18 cellular contexts compared by ENCODE assay signal in the genomic region with DNA sequence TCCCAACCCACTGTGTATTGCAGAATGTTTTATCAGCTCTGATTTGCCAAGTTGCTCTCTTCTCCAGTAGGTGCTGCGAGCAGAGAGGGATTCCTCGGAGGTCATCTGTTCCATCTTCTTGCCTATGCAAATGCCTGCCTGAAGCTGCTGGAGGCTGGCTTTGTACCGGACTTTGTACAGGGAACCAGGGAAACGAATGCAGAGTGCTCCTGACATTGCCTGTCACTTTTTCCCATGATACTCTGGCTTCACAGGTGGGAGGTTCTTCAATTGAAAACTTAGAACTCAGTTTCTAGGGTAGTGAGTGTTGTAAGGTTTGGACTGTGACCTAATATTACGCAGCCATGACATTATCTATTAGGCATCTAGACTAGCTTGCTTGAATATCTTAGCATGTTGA. TPM values are rescaled to one million over a fixed set of nuclear protein-coding genes. Genes with fewer than 3 reads are reported as not detected.
DNase-seq lines count a peak whose midpoint lies in the region; ATAC-seq and TF ChIP-seq lines count a peak whose summit lies in the region.
"Had no signal": no experiment of that assay in that cellular context is flagged by ENCODE, and none has a peak within 500 bp of the region (broad histone marks: within the 10 kb centered on the region; RNA-seq: fewer than 3 reads in every experiment).

No MANE protein-coding gene starts in this region.

- no peaks in the 10 kb centered on the region for H3K9me3 ChIP-seq in Caco-2
- H3K9me3 ChIP-seq in right cardiac atrium (ENCODE audit: control insufficient read depth, low read length) = no peaks in the 10 kb centered on the region

- H3K4me1 Mint-ChIP-seq in Caco-2 (ENCODE audit: low read depth, unreplicated experiment) = no peaks in the 10 kb centered on the region

- no peaks in the 10 kb centered on the region for H3K27me3 Mint-ChIP-seq in Caco-2 (ENCODE audit: insufficient read depth, unreplicated experiment)

- no TSS peak for BruUV-seq in Caco-2 (replicated peaks; lab: Mats Ljungman, UMichigan)

- TF ChIP-seq CTCF in Caco-2 (IDR thresholded peaks at IDR 0.05; ENCODE audit: insufficient read depth in 1 of 2, low read depth in 1 of 2, low read length in 1 of 2, severe bottlenecking in 1 of 2, unreplicated experiment in 1 of 2) (peak in 1 of 2 experiments; percentile 5), epithelial cell of proximal tubule (conservative IDR thresholded peaks at IDR 0.05; ENCODE audit: low read depth, low read length) (peak; percentile 5)

- POLR2A ChIA-PET in Caco-2 (lab: Charles Lee) = no interaction called here

- H3K4me3 Mint-ChIP-seq in Caco-2 (ENCODE audit: unreplicated experiment) = no peak overlapping the region

- H3K9me3 Mint-ChIP-seq in Caco-2 (ENCODE audit: unreplicated experiment) = no peaks in the 10 kb centered on the region

- no peaks in the 10 kb centered on the region for H3K36me3 ChIP-seq in Caco-2 (ENCODE audit: control insufficient read depth, insufficient read depth, low read length)

- intact Hi-C loops in Caco-2 (cut with micrococcal nuclease; ENCODE audit: unreplicated experiment) (no loop called here), right cardiac atrium (cut with DNase I) (no loop called here)

- H3K4me1 ChIP-seq in Caco-2 = no peaks in the 10 kb centered on the region
- peaks cover 7% of the 10 kb centered on the region for H3K4me1 ChIP-seq in right cardiac atrium (ENCODE audit: control insufficient read depth, insufficient read depth, low read length)

- H3K4me3 ChIP-seq in Caco-2 (ENCODE audit: low read depth, low read length) (no peak overlapping the region), epithelial cell of proximal tubule (ENCODE audit: low read depth, low read length) (no peak overlapping the region), right cardiac atrium (ENCODE audit: low read length) (no peak overlapping the region)

- H3K27me3 ChIP-seq in Caco-2 (replicated peaks; ENCODE audit: control insufficient read depth, insufficient read depth, low read length) (no peaks in the 10 kb centered on the region), right cardiac atrium (ENCODE audit: control insufficient read depth, insufficient read depth) (no peaks in the 10 kb centered on the region)

- WGBS in right cardiac atrium = 48% methylated on average over 5 of the region's 5 CpGs

- CTCF ChIA-PET in Caco-2 (lab: Charles Lee) = no interaction called here

- H3K27ac ChIP-seq in right cardiac atrium (ENCODE audit: low read length) = peak overlapping the region; percentile 45
- H3K27ac ChIP-seq: C4-2B had no signal

- peak; percentile 66 to 71 for ATAC-seq in right cardiac atrium
- ATAC-seq in HG03520 (IDR thresholded peaks at IDR 0.05; ENCODE audit: unreplicated experiment) = no peak
- ATAC-seq in GM18858 (IDR thresholded peaks at IDR 0.05; ENCODE audit: unreplicated experiment) = no peak
- ATAC-seq in GM21367 (IDR thresholded peaks at IDR 0.05; ENCODE audit: unreplicated experiment) = no peak
- ATAC-seq: PC-3 had no signal

- H3K27ac Mint-ChIP-seq in Caco-2 (ENCODE audit: unreplicated experiment) = no peak overlapping the region

- H3K36me3 Mint-ChIP-seq in Caco-2 (ENCODE audit: insufficient read depth, unreplicated experiment) = no peaks in the 10 kb centered on the region

- peak; percentile 19 to 42 for DNase-seq in Caco-2
- DNase-seq in epithelial cell of proximal tubule (ENCODE audit: low read depth) = peak; percentile 41
- DNase-seq in right cardiac atrium = peak in 1 of 3 donors; percentile 32
- peak; percentile 66 for DNase-seq in mucosa of gallbladder (ENCODE audit: low spot score)
- DNase-seq in effector CD8-positive, alpha-beta T cell (lab: John Stamatoyannopoulos, UW) = no peak
- DNase-seq: AML-193, DMS79, NCI-H1105 treated with DMSO at 0.1 percent for 48 hours, NCI-H187, NCI-H2107, NCI-H2227 treated with DMSO at 0.1 percent for 48 hours, NCI-H510A treated with DMSO at 0.1 percent for 48 hours, PC-3, RPMI8226 had no signal

RNA-seq across cellular contexts. Expression of gene AR, which starts 24.9 kb away (rescaled TPM):
- total RNA-seq in Caco-2 (2022) = 0.86 and 1.6 TPM in 2 replicates
- 0.40 TPM in 1 of 2 replicates, not detected in the other for total RNA-seq in epithelial cell of proximal tubule
- 10 to 100 TPM; 13.1 to 20.5 (median 16.1) TPM for total RNA-seq in right cardiac atrium
- polyA plus RNA-seq in right cardiac atrium = 3.4 TPM
- 15.9 TPM for total RNA-seq in mucosa of gallbladder
- total RNA-seq: PC-3 had no signal

Comparison
In these comparisons a context has a peak if more than half of its experiments do, and no peak if none do; other contexts are left out.
1. ATAC-seq: peak in right cardiac atrium (2 of 2); none in HG03520 (single experiment), GM18858 (single experiment) and GM21367 (single experiment).